ENCODE assay signal across 23 cellular contexts in the genomic region with DNA sequence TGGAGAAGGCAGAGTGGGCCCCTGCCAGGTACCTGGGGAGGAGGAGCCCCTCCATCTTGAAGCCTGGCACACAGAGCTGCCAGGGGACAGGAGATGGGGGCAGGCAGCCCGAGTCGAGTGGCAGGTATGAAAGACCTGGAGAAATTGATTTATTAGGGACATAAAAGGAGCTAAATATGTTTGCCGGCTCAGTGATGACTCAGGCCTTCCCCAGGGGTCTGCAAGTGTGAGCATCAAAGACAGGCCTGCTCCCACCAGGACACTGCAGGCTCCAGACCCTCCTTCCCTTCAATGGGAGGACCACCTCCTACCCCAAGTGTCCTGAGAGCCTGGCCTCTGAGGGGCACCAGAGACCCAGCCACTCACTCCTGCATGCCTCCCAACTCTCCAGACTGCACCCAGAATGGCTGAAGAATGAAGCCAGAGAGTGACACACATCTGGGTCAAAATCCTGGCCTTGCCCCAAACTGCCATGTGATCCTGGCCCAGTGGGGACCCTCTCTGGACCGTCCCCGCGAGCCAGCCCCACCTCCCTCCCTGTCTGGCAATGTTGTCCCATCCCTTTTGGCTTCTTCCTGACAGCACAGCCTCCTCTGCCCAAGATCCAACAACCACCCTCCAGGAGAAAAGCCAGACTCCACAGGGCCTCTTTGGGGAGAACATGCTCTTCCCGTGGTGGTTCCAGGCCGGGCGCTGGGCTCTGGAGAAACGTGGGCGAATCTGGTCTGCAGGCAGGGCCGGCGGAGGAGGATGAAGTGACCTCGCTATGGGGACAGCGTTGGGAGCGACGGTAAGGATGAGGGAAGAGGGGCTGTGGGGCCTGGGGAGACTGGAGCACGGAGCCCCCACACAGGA. TPM values are rescaled to one million over a fixed set of nuclear protein-coding genes. Genes with fewer than 3 reads are reported as not detected.
DNase-seq lines count a peak whose midpoint lies in the region; ATAC-seq, FAIRE-seq and TF ChIP-seq lines count a peak whose summit lies in the region.
"Had no signal": no experiment of that assay in that cellular context is flagged by ENCODE, and none has a peak within 500 bp of the region (broad histone marks: within the 10 kb centered on the region; RNA-seq: fewer than 3 reads in every experiment).

No MANE protein-coding gene starts in this region.

- H3K4me1 ChIP-seq in A549 (peaks cover 68% of the 10 kb centered on the region), HCT116 (ENCODE audit: control insufficient read depth in 1 of 2, insufficient read depth in 2 of 2, low read length in 2 of 2) (peaks cover 75 to 92% of the 10 kb centered on the region in 2 experiments), tibial nerve (peaks cover 0 to 8% (median 0%) of the 10 kb centered on the region in 4 donors)
- H3K4me1 ChIP-seq: SJCRH30, testis had no signal

- peak; percentile 28; the same call in 2 of the 3 replicates for TF ChIP-seq CTCF in A549 (IDR thresholded peaks at IDR 0.05)
- TF ChIP-seq CTCF in HCT116 (IDR thresholded peaks at IDR 0.05 in 2 of 3, conservative IDR thresholded peaks at IDR 0.05 in 1 of 3; ENCODE audit: borderline replicate concordance in 1 of 3, insufficient read depth in 1 of 3, low read depth in 2 of 3, low read length in 2 of 3) = peak in 2 of 3 experiments; percentile 4 to 31; a peak in 2 of 6 replicates
- TF ChIP-seq CTCF in WTC11 (IDR thresholded peaks at IDR 0.05) = no peak
- TF ChIP-seq CTCF in kidney epithelial cell (IDR thresholded peaks at IDR 0.05; ENCODE audit: insufficient read depth, low read length, poor library complexity, severe bottlenecking) = peak; percentile 28
- TF ChIP-seq CTCF in tibial nerve (IDR thresholded peaks at IDR 0.05) = no peak

- H3K9ac ChIP-seq in HCT116 (ENCODE audit: low read length) = peak overlapping the region; percentile 63

- ATAC-seq in A549 (peak in 1 of 2 experiments; percentile 12; a peak in 1 of 6 replicates), HCT116 (peak; percentile 47), WTC11 (no peak), T-helper 17 cell (no peak)
- ATAC-seq: activated naive CD8-positive, alpha-beta T cell treated with anti-CD3 and anti-CD28 coated beads, Interleukin-2, amount 50 U/mL, for 24 hours; CD8-positive, alpha-beta T cell had no signal

- H3K27ac Mint-ChIP-seq in WTC11 (no peak overlapping the region; the same call in 1 of the 2 replicates), T-helper 17 cell (no peak overlapping the region)
- H3K27ac Mint-ChIP-seq: activated naive CD8-positive, alpha-beta T cell treated with anti-CD3 and anti-CD28 coated beads, Interleukin-2, amount 50 U/mL, for 24 hours; activated T-helper 2 cell treated with anti-CD3 and anti-CD28 coated beads, Interferon-gamma antibody, Interleukin-2, Interleukin-4, amounts not matched to agents 10 μg/mL and 5 μg/mL and 100 μg/mL, durations not matched to agents 14 hours and 24 hours and 36 hours; CD8-positive, alpha-beta T cell had no signal

- H3K27ac ChIP-seq in A549 (peak overlapping the region; percentile 64 to 85), HCT116 (ENCODE audit: low read depth, low read length) (peak overlapping the region; percentile 100), tibial nerve (no peak overlapping the region)
- H3K27ac ChIP-seq: SJCRH30, testis had no signal

- POLR2A ChIA-PET in A549 (lab: Yijun Ruan, JAX) = no interaction called here
- POLR2A ChIA-PET in HCT116 (lab: Charles Lee) = interaction anchor here (0.6 to 5.0 kb wide), 9 partner anchors 11 to 252 kb away, joined by 3 to 152 read pairs (median 3); no protein-coding TSS in a partner anchor
- POLR2A ChIA-PET in WTC11 (lab: Charles Lee) = no interaction called here

- H3K36me3 ChIP-seq in HCT116 (ENCODE audit: control insufficient read depth in 1 of 2, insufficient read depth in 2 of 2, low read length in 2 of 2) = no peaks in the 10 kb centered on the region; a peak in 1 of 4 replicates
- H3K36me3 ChIP-seq in kidney epithelial cell (ENCODE audit: control insufficient read depth, insufficient read depth, low read length) = no peaks in the 10 kb centered on the region
- H3K36me3 ChIP-seq in tibial nerve = no peaks in the 10 kb centered on the region
- H3K36me3 ChIP-seq: SJCRH30 had no signal

- CTCF ChIA-PET in A549 (lab: Yijun Ruan, JAX) = interaction anchor here (0.6 to 9.9 kb wide), 14 partner anchors 13 to 274 kb away, joined by 3 to 134 read pairs (median 5); a partner anchor contains a TSS
- CTCF ChIA-PET in HCT116 (lab: Charles Lee) = interaction anchor here (1.0 to 4.2 kb wide), 12 partner anchors 8 to 274 kb away, joined by 3 to 147 read pairs (median 10); a partner anchor contains a TSS
- CTCF ChIA-PET in WTC11 (lab: Charles Lee) = interaction anchor here (0.6 to 3.0 kb wide), 11 partner anchors 13 to 579 kb away, joined by 3 to 69 read pairs (median 7); no protein-coding TSS in a partner anchor

- H3K4me3 Mint-ChIP-seq in WTC11 (no peak overlapping the region), T-helper 17 cell (no peak overlapping the region)
- H3K4me3 Mint-ChIP-seq: activated naive CD8-positive, alpha-beta T cell treated with anti-CD3 and anti-CD28 coated beads, Interleukin-2, amount 50 U/mL, for 24 hours; CD8-positive, alpha-beta T cell had no signal

- 78% methylated on average over 18 of the region's 18 CpGs for WGBS in A549 (ENCODE audit: missing lambda C conversion rate)
- WGBS in tibial nerve, 2 donors = 60 to 62% methylated on average over 18 of the region's 18 CpGs

- no peak overlapping the region for H2AFZ ChIP-seq in HCT116 (ENCODE audit: low read depth, low read length, poor library complexity, severe bottlenecking)

- H3K4me3 ChIP-seq in A549 (no peak overlapping the region), HCT116 (replicated peaks in 1 of 2; ENCODE audit: low read depth in 1 of 2, low read length in 2 of 2) (peak overlapping the region in 1 of 2 experiments; percentile 2; a peak in 1 of 4 replicates), kidney epithelial cell (ENCODE audit: low read depth, low read length) (no peak overlapping the region), tibial nerve (no peak overlapping the region)
- H3K4me3 ChIP-seq: SJCRH30, testis had no signal

- no peaks in the 10 kb centered on the region for H3K9me2 ChIP-seq in HCT116 (ENCODE audit: insufficient read depth)

- no peaks in the 10 kb centered on the region for H4K20me1 ChIP-seq in HCT116 (ENCODE audit: insufficient read depth)

- TF ChIP-seq RAD21 in A549 (conservative IDR thresholded peaks at IDR 0.05 in 1 of 2, IDR thresholded peaks at IDR 0.05 in 1 of 2) (peak; percentile 47 to 56; a peak in 3 of 5 replicates), HCT116 (IDR thresholded peaks at IDR 0.05; ENCODE audit: low read depth) (no peak)

- TF ChIP-seq EP300 in A549 (IDR thresholded peaks at IDR 0.05) = no peak
- TF ChIP-seq EP300 in tibial nerve (IDR thresholded peaks at IDR 0.05) = no peak

- no peak for TF ChIP-seq POLR2A in A549 (IDR thresholded peaks at IDR 0.05; ENCODE audit: low read length)
- no peak for TF ChIP-seq POLR2A in HCT116 (IDR thresholded peaks at IDR 0.05; ENCODE audit: borderline replicate concordance, extremely low read depth, insufficient read depth, insufficient read length)
- no peak for TF ChIP-seq POLR2A in tibial nerve (IDR thresholded peaks at IDR 0.05)

- no peak for FAIRE-seq in A549 (lab: Jason Lieb, UNC)
- FAIRE-seq: bronchial epithelial cell had no signal

- no peaks in the 10 kb centered on the region for H3K9me3 Mint-ChIP-seq in WTC11
- H3K9me3 Mint-ChIP-seq: activated naive CD8-positive, alpha-beta T cell treated with anti-CD3 and anti-CD28 coated beads, Interleukin-2, amount 50 U/mL, for 24 hours; activated T-helper 2 cell treated with anti-CD3 and anti-CD28 coated beads, Interferon-gamma antibody, Interleukin-2, Interleukin-4, amounts not matched to agents 10 μg/mL and 5 μg/mL and 100 μg/mL, durations not matched to agents 14 hours and 24 hours and 36 hours; CD8-positive, alpha-beta T cell had no signal

- intact Hi-C loops in HCT116 (cut with micrococcal nuclease) = no loop called here

- peaks cover 30% of the 10 kb centered on the region; the same call in 1 of the 2 replicates for H3K79me2 ChIP-seq in HCT116 (ENCODE audit: insufficient read depth, low read length)

- H3K4me1 Mint-ChIP-seq in WTC11 (peaks cover 11% of the 10 kb centered on the region), T-helper 17 cell (peaks cover 14% of the 10 kb centered on the region)

- H3K4me2 ChIP-seq in A549 (0 out of 3 replicates have a peak overlapping the region, but pooled peaks have one; percentile 14), HCT116 (ENCODE audit: low read length) (peak overlapping the region; percentile 66)

- H3K36me3 Mint-ChIP-seq in WTC11 (no peaks in the 10 kb centered on the region), T-helper 17 cell (ENCODE audit: low read depth) (no peaks in the 10 kb centered on the region)

- no peaks in the 10 kb centered on the region for H3K9me3 ChIP-seq in A549
- H3K9me3 ChIP-seq in HCT116 (ENCODE audit: control insufficient read depth in 1 of 2, insufficient read depth in 1 of 2, low read depth in 1 of 2, low read length in 2 of 2) = no peaks in the 10 kb centered on the region
- H3K9me3 ChIP-seq in tibial nerve = no peaks in the 10 kb centered on the region
- H3K9me3 ChIP-seq in T-helper 17 cell (ENCODE audit: control insufficient read depth, low read length, poor library complexity, severe bottlenecking) = no peaks in the 10 kb centered on the region
- H3K9me3 ChIP-seq: SJCRH30, testis had no signal

- DNase-seq in A549 (ENCODE audit: low read depth in 1 of 2, low spot score in 1 of 2) = no peak
- DNase-seq in HCT116 (ENCODE audit: low read depth, low spot score) = no peak
- DNase-seq in WTC11 (ENCODE audit: low spot score) = no peak
- DNase-seq in kidney epithelial cell (ENCODE audit: low read depth) = no peak
- DNase-seq in T-helper 2 cell = no peak
- DNase-seq in tibial nerve (ENCODE audit: low spot score in 2 of 2) = no peak
- no peak for DNase-seq in T-helper 17 cell
- DNase-seq in activated CD4-positive, alpha-beta T cell treated with anti-CD3 and anti-CD28 coated beads for 1 hour = no peak
- DNase-seq: activated naive CD8-positive, alpha-beta T cell treated with anti-CD3 and anti-CD28 coated beads, Interleukin-2, amount 50 U/mL, for 24 hours; CD8-positive, alpha-beta T cell; dermis blood vessel endothelial cell; DMS79 treated with DMSO at 0.1 percent for 48 hours; foreskin fibroblast; left cardiac atrium; midbrain; NCI-H1417; NCI-H2171 treated with DMSO at 0.1 percent for 48 hours; SJCRH30; T-helper 9 cell; testis had no signal

- BruUV-seq in HCT116 (replicated peaks; lab: Mats Ljungman, UMichigan) = no TSS peak

- H3K27me3 ChIP-seq in HCT116 (ENCODE audit: insufficient read depth, low read length) (no peaks in the 10 kb centered on the region), kidney epithelial cell (ENCODE audit: control insufficient read depth, insufficient read depth, low read length) (no peaks in the 10 kb centered on the region), tibial nerve (peaks cover 0 to 22% of the 10 kb centered on the region in 2 donors)
- H3K27me3 ChIP-seq: testis had no signal

- H3K27me3 Mint-ChIP-seq in WTC11 (ENCODE audit: low read depth) = peaks cover 11% of the 10 kb centered on the region
- peaks cover 31% of the 10 kb centered on the region for H3K27me3 Mint-ChIP-seq in T-helper 17 cell

- RAD21 ChIA-PET in HCT116 (lab: Charles Lee; ENCODE audit: low non-redundant PET in 1 of 2, low total read pairs in 2 of 2, uncharacterized antibody in 2 of 2, unreplicated experiment in 2 of 2) = interaction anchor here (0.6 to 4.3 kb wide), 10 partner anchors 9 to 249 kb away, joined by 3 to 63 read pairs (median 5); no protein-coding TSS in a partner anchor

RNA-seq across cellular contexts. Expression of a gene that starts 36.2 kb away (rescaled TPM):
- polyA plus RNA-seq in A549 (2011; rRNA removed) (0.03 and 0.05 TPM in 2 replicates), A549 (2017; fragmentation: RNase III; extraction: RNeasy Plus Mini Kit Qiagen cat#74134 plus additional on column Dnase treatment) (0.10 to 0.24 TPM (median 0.15 TPM) in 3 replicates)
- polyA plus RNA-seq in A549 (2012; cell fraction: cytosol; rRNA removed) = 0.09 and 0.16 TPM in 2 replicates
- 0.24 and 0.32 TPM in 2 replicates for polyA plus RNA-seq in A549 (2012; cell fraction: nucleus; rRNA removed)
- polyA minus RNA-seq in A549 (2011; rRNA and poly(A)+ RNA removed) = 0.04 TPM in 1 of 2 replicates, not detected in the other
- total RNA-seq in HCT116 (2021; ENCODE audit: unreplicated experiment) (3.8 TPM), WTC11 (2021) (0.11 to 0.16 TPM (median 0.15 TPM) in 3 replicates), kidney epithelial cell (not detected in 2 replicates), tibial nerve (10 to 100 TPM in 3 of 4 donors, 1 to 10 TPM in 1; 7.7 to 27.3 (median 19.0) TPM), T-helper 17 cell (10 to 100 TPM; 89.5 to 98.7 TPM)
- polyA plus RNA-seq in HCT116 (2012) = 4.9 and 6.4 TPM in 2 replicates
- total RNA-seq: bronchial epithelial cell, renal cortical epithelial cell, SJCRH30 had no signal

Comparison
In these comparisons a context has a peak if more than half of its experiments do, and no peak if none do; other contexts are left out.
1. H3K27ac ChIP-seq: peak in A549 (2 of 2) and HCT116 (single experiment); none in tibial nerve (0 of 4).
2. CTCF ChIP-seq: peak in A549 (single experiment), HCT116 (2 of 3) and kidney epithelial cell (single experiment); none in WTC11 (single experiment) and tibial nerve (0 of 5).